ENCODE assay signal across 33 cellular contexts in the genomic region with DNA sequence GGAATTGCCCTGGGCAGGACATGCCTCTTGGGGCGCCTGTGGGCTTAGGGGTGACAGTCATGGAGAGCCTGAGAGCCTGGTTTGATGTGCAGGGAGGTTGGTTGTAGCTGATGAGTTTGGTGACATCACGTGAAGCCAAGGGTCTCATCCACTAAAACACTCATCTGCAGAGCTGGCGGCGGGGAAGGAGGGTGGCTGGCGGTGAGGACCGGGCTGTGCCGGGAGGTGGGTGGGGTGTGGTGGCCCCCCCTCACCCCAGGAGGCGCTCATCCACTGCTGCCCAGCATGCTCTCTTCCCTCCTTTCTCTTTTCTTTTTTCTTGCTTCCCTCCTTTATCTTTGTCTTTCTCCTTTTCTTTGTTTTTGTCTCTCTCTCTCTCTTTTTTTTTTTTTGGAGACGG.
"Had no signal": no experiment of that assay in that cellular context is flagged by ENCODE, and none has a peak within 500 bp of the region (broad histone marks: within the 10 kb centered on the region; RNA-seq: fewer than 3 reads in every experiment).

No MANE protein-coding gene starts in this region.

- H3K4me3 ChIP-seq: coronary artery, dorsolateral prefrontal cortex had no signal

- H3K27ac ChIP-seq: brain microvascular endothelial cell, coronary artery, dorsolateral prefrontal cortex, WERI-Rb-1 had no signal

- H3K4me1 Mint-ChIP-seq: activated T-helper 17 cell treated with anti-CD3 and anti-CD28 coated beads, Interleukin-2, amount 50 U/mL, for 72 hours; endodermal cell had no signal

- H3K27ac Mint-ChIP-seq: activated B cell treated with CpG ODN at 0.5 μM for 24 hours; activated CD4-positive, alpha-beta memory T cell treated with anti-CD3 and anti-CD28 coated beads, Interleukin-2, amount 10 ng/mL, durations not matched to agents 7 days and 5 days; activated CD4-positive, alpha-beta T cell treated with anti-CD3 and anti-CD28 coated beads for 36 hours; activated CD4-positive, alpha-beta T cell treated with anti-CD3 and anti-CD28 coated beads, Interleukin-2, amount 10 ng/mL, durations not matched to agents 7 days and 5 days; activated naive CD4-positive, alpha-beta T cell treated with anti-CD3 and anti-CD28 coated beads, Interleukin-2, amount 50 U/mL, for 24 hours; activated naive CD8-positive, alpha-beta T cell treated with anti-CD3 and anti-CD28 coated beads, Interleukin-2, amount 10 ng/mL, durations not matched to agents 7 days and 5 days; activated T-cell treated with anti-CD3 and anti-CD28 coated beads, Interleukin-2, amount 50 U/mL, for 72 hours; activated T-helper 17 cell treated with anti-CD3 and anti-CD28 coated beads, Interleukin-2, amount 50 U/mL, for 72 hours; dendritic cell treated with granulocyte-macrophage colony-stimulating factor and Interleukin-4, amounts not matched to agents 40 ng/mL and 50 ng/mL, for 4 days; T-helper 17 cell had no signal

- H3K36me3 ChIP-seq: brain microvascular endothelial cell had no signal

- ATAC-seq: activated CD4-positive, alpha-beta T cell treated with anti-CD3 and anti-CD28 coated beads for 36 hours; activated CD4-positive, CD25-positive, alpha-beta regulatory T cell treated with anti-CD3 and anti-CD28 coated beads, Interleukin-2, amount 50 U/mL, for 24 hours; activated T-cell treated with anti-CD3 and anti-CD28 coated beads, Interleukin-2, amount 50 U/mL, for 72 hours; activated T-helper 17 cell treated with anti-CD3 and anti-CD28 coated beads, Interleukin-2, amount 50 U/mL, for 72 hours; esophagus mucosa; T-helper 17 cell had no signal

- H3K4me3 Mint-ChIP-seq: activated B cell treated with CpG ODN at 0.5 μM for 24 hours; activated CD4-positive, alpha-beta memory T cell treated with anti-CD3 and anti-CD28 coated beads, Interleukin-2, amount 10 ng/mL, durations not matched to agents 7 days and 5 days; activated CD4-positive, alpha-beta T cell treated with anti-CD3 and anti-CD28 coated beads for 36 hours; activated CD4-positive, alpha-beta T cell treated with anti-CD3 and anti-CD28 coated beads, Interleukin-2, amount 10 ng/mL, durations not matched to agents 7 days and 5 days; activated naive CD4-positive, alpha-beta T cell treated with anti-CD3 and anti-CD28 coated beads, Interleukin-2, amount 50 U/mL, for 24 hours; activated naive CD8-positive, alpha-beta T cell treated with anti-CD3 and anti-CD28 coated beads, Interleukin-2, amount 10 ng/mL, durations not matched to agents 7 days and 5 days; activated T-cell treated with anti-CD3 and anti-CD28 coated beads, Interleukin-2, amount 50 U/mL, for 24 hours; activated T-cell treated with anti-CD3 and anti-CD28 coated beads, Interleukin-2, amount 50 U/mL, for 72 hours; activated T-helper 17 cell treated with anti-CD3 and anti-CD28 coated beads, Interleukin-2, amount 50 U/mL, for 72 hours; central memory CD8-positive, alpha-beta T cell; dendritic cell treated with granulocyte-macrophage colony-stimulating factor and Interleukin-4, amounts not matched to agents 40 ng/mL and 50 ng/mL, for 4 days; endodermal cell; T-helper 17 cell; T-helper 2 cell treated with Interferon-gamma antibody and Interleukin-4, amounts not matched to agents 5 μg/mL and 100 μg/mL, for 36 hours had no signal

- H3K27me3 Mint-ChIP-seq: activated B cell treated with CpG ODN at 0.5 μM for 24 hours; activated CD4-positive, alpha-beta memory T cell treated with anti-CD3 and anti-CD28 coated beads, Interleukin-2, amount 10 ng/mL, durations not matched to agents 7 days and 5 days; activated CD4-positive, alpha-beta T cell treated with anti-CD3 and anti-CD28 coated beads for 36 hours; activated CD4-positive, alpha-beta T cell treated with anti-CD3 and anti-CD28 coated beads, Interleukin-2, amount 10 ng/mL, durations not matched to agents 7 days and 5 days; activated naive CD4-positive, alpha-beta T cell treated with anti-CD3 and anti-CD28 coated beads, Interleukin-2, amount 50 U/mL, for 24 hours; activated naive CD8-positive, alpha-beta T cell treated with anti-CD3 and anti-CD28 coated beads, Interleukin-2, amount 10 ng/mL, durations not matched to agents 7 days and 5 days; activated T-cell treated with anti-CD3 and anti-CD28 coated beads, Interleukin-2, amount 50 U/mL, for 24 hours; activated T-helper 17 cell treated with anti-CD3 and anti-CD28 coated beads, Interleukin-2, amount 50 U/mL, for 72 hours; central memory CD8-positive, alpha-beta T cell; dendritic cell treated with granulocyte-macrophage colony-stimulating factor and Interleukin-4, amounts not matched to agents 40 ng/mL and 50 ng/mL, for 4 days; T-helper 17 cell had no signal

- H3K36me3 Mint-ChIP-seq: activated naive CD8-positive, alpha-beta T cell treated with anti-CD3 and anti-CD28 coated beads, Interleukin-2, amount 10 ng/mL, durations not matched to agents 7 days and 5 days had no signal

- H3K9me3 Mint-ChIP-seq: activated B cell treated with CpG ODN at 0.5 μM for 24 hours; activated CD4-positive, alpha-beta memory T cell treated with anti-CD3 and anti-CD28 coated beads, Interleukin-2, amount 10 ng/mL, durations not matched to agents 7 days and 5 days; activated CD4-positive, alpha-beta T cell treated with anti-CD3 and anti-CD28 coated beads, Interleukin-2, amount 10 ng/mL, durations not matched to agents 7 days and 5 days; activated naive CD4-positive, alpha-beta T cell treated with anti-CD3 and anti-CD28 coated beads, Interleukin-2, amount 50 U/mL, for 24 hours; activated naive CD8-positive, alpha-beta T cell treated with anti-CD3 and anti-CD28 coated beads, Interleukin-2, amount 10 ng/mL, durations not matched to agents 7 days and 5 days; activated T-cell treated with anti-CD3 and anti-CD28 coated beads, Interleukin-2, amount 50 U/mL, for 24 hours; activated T-cell treated with anti-CD3 and anti-CD28 coated beads, Interleukin-2, amount 50 U/mL, for 72 hours; activated T-helper 17 cell treated with anti-CD3 and anti-CD28 coated beads, Interleukin-2, amount 50 U/mL, for 72 hours; central memory CD8-positive, alpha-beta T cell; dendritic cell treated with granulocyte-macrophage colony-stimulating factor and Interleukin-4, amounts not matched to agents 40 ng/mL and 50 ng/mL, for 4 days; endodermal cell; T-helper 2 cell treated with Interferon-gamma antibody and Interleukin-4, amounts not matched to agents 5 μg/mL and 100 μg/mL, for 36 hours had no signal

- DNase-seq: activated B cell treated with CpG ODN at 0.5 μM for 24 hours; activated CD4-positive, alpha-beta memory T cell treated with anti-CD3 and anti-CD28 coated beads, Interleukin-2, amount 10 ng/mL, durations not matched to agents 7 days and 5 days; activated CD4-positive, alpha-beta T cell treated with anti-CD3 and anti-CD28 coated beads for 36 hours; activated CD4-positive, alpha-beta T cell treated with anti-CD3 and anti-CD28 coated beads, Interleukin-2, amount 10 ng/mL, durations not matched to agents 7 days and 5 days; activated CD4-positive, alpha-beta T cell treated with anti-CD3 and anti-CD28 coated beads, Interleukin-2, amount 50 U/mL, for 4 hours; activated CD8-positive, alpha-beta memory T cell treated with anti-CD3 and anti-CD28 coated beads, Interleukin-2, amount 50 U/mL, for 48 hours; activated effector memory CD4-positive, alpha-beta T cell treated with Interleukin-2 at 50 U/mL for 16 hours; activated gamma-delta T cell treated with Interleukin-2 at 50 U/mL for 16 hours; activated naive CD4-positive, alpha-beta T cell treated with Interleukin-2 at 50 U/mL for 16 hours; activated naive CD8-positive, alpha-beta T cell treated with anti-CD3 and anti-CD28 coated beads, Interleukin-2, amount 10 ng/mL, durations not matched to agents 7 days and 5 days; activated T-cell treated with anti-CD3 and anti-CD28 coated beads for 4 hours; activated T-cell treated with anti-CD3 and anti-CD28 coated beads, Interleukin-2, amount 50 U/mL, for 24 hours; activated T-cell treated with anti-CD3 and anti-CD28 coated beads, Interleukin-2, amount 50 U/mL, for 72 hours; amniotic stem cell; anterior cingulate cortex; brain microvascular endothelial cell; dorsolateral prefrontal cortex; effector memory CD4-positive, alpha-beta T cell; endodermal cell; foreskin fibroblast; head of caudate nucleus; T-helper 1 cell; T-helper 17 cell; T1000; WERI-Rb-1 had no signal

- H3K27me3 ChIP-seq: brain microvascular endothelial cell, dorsolateral prefrontal cortex had no signal
